ENCODE assay signal across 9 cellular contexts in the genomic region with DNA sequence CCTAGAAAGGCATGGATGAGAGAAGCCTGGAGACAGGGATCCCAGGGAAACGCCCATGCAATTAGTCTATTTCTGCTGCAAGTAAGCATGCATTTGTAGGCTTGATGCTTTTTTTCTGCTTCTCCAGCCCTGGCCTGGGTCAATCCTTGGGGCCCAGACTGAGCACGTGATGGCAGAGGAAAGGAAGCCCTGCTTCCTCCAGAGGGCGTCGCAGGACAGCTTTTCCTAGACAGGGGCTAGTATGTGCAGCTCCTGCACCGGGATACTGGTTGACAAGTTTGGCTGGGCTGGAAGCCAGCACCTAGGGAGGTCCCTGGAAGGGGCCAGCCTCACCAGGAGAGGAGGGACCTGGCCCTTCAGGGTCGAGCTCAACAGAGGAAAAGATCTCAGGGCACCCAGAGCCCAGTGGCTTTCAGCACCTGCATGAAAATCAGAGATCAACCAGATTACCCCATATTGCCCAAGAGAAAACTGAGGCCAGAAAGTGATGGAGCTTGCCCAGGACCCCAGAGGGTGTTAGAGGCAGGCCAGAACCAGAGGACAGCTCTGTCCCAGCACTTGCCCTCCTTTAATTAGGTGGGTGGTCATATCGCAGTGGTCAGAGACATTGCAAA.
DNase-seq lines count a peak whose midpoint lies in the region; ATAC-seq and TF ChIP-seq lines count a peak whose summit lies in the region.
"Had no signal": no experiment of that assay in that cellular context is flagged by ENCODE, and none has a peak within 500 bp of the region (broad histone marks: within the 10 kb centered on the region; RNA-seq: fewer than 3 reads in every experiment).

No MANE protein-coding gene starts in this region.

- ATAC-seq in WTC11 (peak; percentile 92), omental fat pad (ENCODE audit: low FRiP score) (peak; percentile 15)

- TF ChIP-seq CTCF in WTC11 (IDR thresholded peaks at IDR 0.05), result peak; percentile 65
- TF ChIP-seq CTCF in foreskin fibroblast (IDR thresholded peaks at IDR 0.05; ENCODE audit: low read depth, low read length), result peak; percentile 74
- TF ChIP-seq CTCF in omental fat pad (IDR thresholded peaks at IDR 0.05), result no peak

- H3K36me3 Mint-ChIP-seq in WTC11, result no peaks in the 10 kb centered on the region

- POLR2A ChIA-PET in HEK293T (lab: Yijun Ruan, JAX) (no interaction called here), WTC11 (lab: Charles Lee) (interaction anchor here (0.5 to 0.6 kb wide), 2 partner anchors 107 to 1156 kb away, joined by 3 to 9 read pairs; no protein-coding TSS in a partner anchor)

- 0 out of 2 replicates have a peak, but pooled peaks cover 3% of the 10 kb centered on the region for H3K9me3 Mint-ChIP-seq in WTC11
- H3K9me3 Mint-ChIP-seq: activated B cell treated with CpG ODN at 0.5 μM for 24 hours had no signal

- no peak overlapping the region for H3K4me3 ChIP-seq in foreskin fibroblast (ENCODE audit: low read depth in 1 of 2, low read length in 2 of 2)

- H3K4me1 Mint-ChIP-seq in WTC11, result peaks cover 5% of the 10 kb centered on the region

- H3K4me3 Mint-ChIP-seq in WTC11, result no peak overlapping the region
- H3K4me3 Mint-ChIP-seq: activated B cell treated with CpG ODN at 0.5 μM for 24 hours had no signal

- DNase-seq in ELR (ENCODE audit: low read depth), result peak; percentile 81
- DNase-seq in HEK293T (ENCODE audit: extremely low spot score), result peak; percentile 81
- peak; percentile 87 for DNase-seq in NCI-H2029 (lab: John Stamatoyannopoulos, UW)
- DNase-seq in WTC11 (ENCODE audit: low spot score), result peak; percentile 89
- DNase-seq in foreskin fibroblast, result peak; percentile 50 to 85
- DNase-seq in omental fat pad (ENCODE audit: low spot score), result peak; percentile 32
- DNase-seq in mesenteric fat pad (ENCODE audit: low spot score), result no peak
- no peak for DNase-seq in GM19240 (ENCODE audit: insufficient read length, low spot score)
- DNase-seq: activated B cell treated with CpG ODN at 0.5 μM for 24 hours had no signal

- CTCF ChIA-PET in HEK293T (lab: Yijun Ruan, JAX) (interaction anchor here (0.7 to 2.1 kb wide), 8 partner anchors 8 to 1340 kb away, joined by 3 to 7 read pairs (median 4); no protein-coding TSS in a partner anchor), WTC11 (lab: Charles Lee) (interaction anchor here (0.5 to 5.2 kb wide), 25 partner anchors 13 to 1454 kb away, joined by 3 to 88 read pairs (median 4); no protein-coding TSS in a partner anchor)

- H3K27me3 Mint-ChIP-seq in WTC11 (ENCODE audit: low read depth), result peaks cover 19% of the 10 kb centered on the region

- no peak overlapping the region for H3K27ac Mint-ChIP-seq in WTC11
- H3K27ac Mint-ChIP-seq: activated B cell treated with CpG ODN at 0.5 μM for 24 hours had no signal

TF ChIP-seq in HEK293T, 16 proteins besides CTCF, POLR2A, EP300 and RAD21:
- TF ChIP-seq BHLHE40 (IDR thresholded peaks at IDR 0.05; ENCODE audit: borderline replicate concordance) (no peak), SUZ12 (IDR thresholded peaks at IDR 0.05) (no peak), CTBP1 (IDR thresholded peaks at IDR 0.05; ENCODE audit: borderline replicate concordance) (no peak), HDGF (IDR thresholded peaks at IDR 0.05; ENCODE audit: borderline replicate concordance) (no peak), LEF1 (IDR thresholded peaks at IDR 0.05; ENCODE audit: borderline replicate concordance) (no peak), SP1 (IDR thresholded peaks at IDR 0.05) (no peak), NFRKB (IDR thresholded peaks at IDR 0.05) (no peak), FOXK2 (IDR thresholded peaks at IDR 0.05) (no peak)
- TF ChIP-seq, protein P1, sequence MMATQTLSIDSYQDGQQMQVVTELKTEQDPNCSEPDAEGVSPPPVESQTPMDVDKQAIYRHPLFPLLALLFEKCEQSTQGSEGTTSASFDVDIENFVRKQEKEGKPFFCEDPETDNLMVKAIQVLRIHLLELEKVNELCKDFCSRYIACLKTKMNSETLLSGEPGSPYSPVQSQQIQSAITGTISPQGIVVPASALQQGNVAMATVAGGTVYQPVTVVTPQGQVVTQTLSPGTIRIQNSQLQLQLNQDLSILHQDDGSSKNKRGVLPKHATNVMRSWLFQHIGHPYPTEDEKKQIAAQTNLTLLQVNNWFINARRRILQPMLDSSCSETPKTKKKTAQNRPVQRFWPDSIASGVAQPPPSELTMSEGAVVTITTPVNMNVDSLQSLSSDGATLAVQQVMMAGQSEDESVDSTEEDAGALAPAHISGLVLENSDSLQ (IDR thresholded peaks at IDR 0.05), result no peak

TF ChIP-seq in WTC11, 78 proteins besides CTCF, POLR2A, EP300 and RAD21:
- TF ChIP-seq ZNF671 (CRISPR knock-in tag; IDR thresholded peaks at IDR 0.05) (no peak), SMAD4 (CRISPR knock-in tag; IDR thresholded peaks at IDR 0.05) (no peak), RORB (CRISPR knock-in tag; IDR thresholded peaks at IDR 0.05) (no peak), TCF7 (CRISPR knock-in tag; IDR thresholded peaks at IDR 0.05; ENCODE audit: low read depth) (no peak), ETV6 (CRISPR knock-in tag; IDR thresholded peaks at IDR 0.05) (peak; percentile 73; the same call in 1 of the 2 replicates), MYBL2 (CRISPR knock-in tag; IDR thresholded peaks at IDR 0.05) (no peak), NR1H2 (CRISPR knock-in tag; IDR thresholded peaks at IDR 0.05) (no peak), TEAD1 (CRISPR knock-in tag; IDR thresholded peaks at IDR 0.05) (no peak), NR2C2 (CRISPR knock-in tag; IDR thresholded peaks at IDR 0.05) (no peak), ZNF121 (CRISPR knock-in tag; IDR thresholded peaks at IDR 0.05) (no peak), GTF2I (CRISPR knock-in tag; conservative IDR thresholded peaks at IDR 0.05) (no peak), NR3C1 (CRISPR knock-in tag; conservative IDR thresholded peaks at IDR 0.05; ENCODE audit: low read depth) (no peak), FOXJ3 (CRISPR knock-in tag; IDR thresholded peaks at IDR 0.05; ENCODE audit: borderline replicate concordance) (no peak), ZNF263 (CRISPR knock-in tag; IDR thresholded peaks at IDR 0.05; ENCODE audit: low read depth) (no peak), OVOL2 (CRISPR knock-in tag; IDR thresholded peaks at IDR 0.05; ENCODE audit: borderline replicate concordance) (no peak), ESRRA (CRISPR knock-in tag; IDR thresholded peaks at IDR 0.05; ENCODE audit: borderline replicate concordance) (no peak)
- TF ChIP-seq, protein P2, sequence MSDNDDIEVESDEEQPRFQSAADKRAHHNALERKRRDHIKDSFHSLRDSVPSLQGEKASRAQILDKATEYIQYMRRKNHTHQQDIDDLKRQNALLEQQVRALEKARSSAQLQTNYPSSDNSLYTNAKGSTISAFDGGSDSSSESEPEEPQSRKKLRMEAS (CRISPR knock-in tag; IDR thresholded peaks at IDR 0.05), result peak; percentile 64
- TF ChIP-seq, protein P3, sequence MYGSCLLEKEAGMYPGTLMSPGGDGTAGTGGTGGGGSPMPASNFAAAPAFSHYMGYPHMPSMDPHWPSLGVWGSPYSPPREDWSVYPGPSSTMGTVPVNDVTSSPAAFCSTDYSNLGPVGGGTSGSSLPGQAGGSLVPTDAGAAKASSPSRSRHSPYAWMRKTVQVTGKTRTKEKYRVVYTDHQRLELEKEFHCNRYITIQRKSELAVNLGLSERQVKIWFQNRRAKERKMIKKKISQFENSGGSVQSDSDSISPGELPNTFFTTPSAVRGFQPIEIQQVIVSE (CRISPR knock-in tag; IDR thresholded peaks at IDR 0.05; ENCODE audit: borderline replicate concordance), result no peak
- TF ChIP-seq, protein P4, sequence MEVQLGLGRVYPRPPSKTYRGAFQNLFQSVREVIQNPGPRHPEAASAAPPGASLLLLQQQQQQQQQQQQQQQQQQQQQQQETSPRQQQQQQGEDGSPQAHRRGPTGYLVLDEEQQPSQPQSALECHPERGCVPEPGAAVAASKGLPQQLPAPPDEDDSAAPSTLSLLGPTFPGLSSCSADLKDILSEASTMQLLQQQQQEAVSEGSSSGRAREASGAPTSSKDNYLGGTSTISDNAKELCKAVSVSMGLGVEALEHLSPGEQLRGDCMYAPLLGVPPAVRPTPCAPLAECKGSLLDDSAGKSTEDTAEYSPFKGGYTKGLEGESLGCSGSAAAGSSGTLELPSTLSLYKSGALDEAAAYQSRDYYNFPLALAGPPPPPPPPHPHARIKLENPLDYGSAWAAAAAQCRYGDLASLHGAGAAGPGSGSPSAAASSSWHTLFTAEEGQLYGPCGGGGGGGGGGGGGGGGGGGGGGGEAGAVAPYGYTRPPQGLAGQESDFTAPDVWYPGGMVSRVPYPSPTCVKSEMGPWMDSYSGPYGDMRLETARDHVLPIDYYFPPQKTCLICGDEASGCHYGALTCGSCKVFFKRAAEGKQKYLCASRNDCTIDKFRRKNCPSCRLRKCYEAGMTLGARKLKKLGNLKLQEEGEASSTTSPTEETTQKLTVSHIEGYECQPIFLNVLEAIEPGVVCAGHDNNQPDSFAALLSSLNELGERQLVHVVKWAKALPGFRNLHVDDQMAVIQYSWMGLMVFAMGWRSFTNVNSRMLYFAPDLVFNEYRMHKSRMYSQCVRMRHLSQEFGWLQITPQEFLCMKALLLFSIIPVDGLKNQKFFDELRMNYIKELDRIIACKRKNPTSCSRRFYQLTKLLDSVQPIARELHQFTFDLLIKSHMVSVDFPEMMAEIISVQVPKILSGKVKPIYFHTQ (CRISPR knock-in tag; IDR thresholded peaks at IDR 0.05), result no peak
- TF ChIP-seq, protein P5, sequence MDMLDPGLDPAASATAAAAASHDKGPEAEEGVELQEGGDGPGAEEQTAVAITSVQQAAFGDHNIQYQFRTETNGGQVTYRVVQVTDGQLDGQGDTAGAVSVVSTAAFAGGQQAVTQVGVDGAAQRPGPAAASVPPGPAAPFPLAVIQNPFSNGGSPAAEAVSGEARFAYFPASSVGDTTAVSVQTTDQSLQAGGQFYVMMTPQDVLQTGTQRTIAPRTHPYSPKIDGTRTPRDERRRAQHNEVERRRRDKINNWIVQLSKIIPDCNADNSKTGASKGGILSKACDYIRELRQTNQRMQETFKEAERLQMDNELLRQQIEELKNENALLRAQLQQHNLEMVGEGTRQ (CRISPR knock-in tag; IDR thresholded peaks at IDR 0.05), result peak; percentile 93
- TF ChIP-seq, protein P6, sequence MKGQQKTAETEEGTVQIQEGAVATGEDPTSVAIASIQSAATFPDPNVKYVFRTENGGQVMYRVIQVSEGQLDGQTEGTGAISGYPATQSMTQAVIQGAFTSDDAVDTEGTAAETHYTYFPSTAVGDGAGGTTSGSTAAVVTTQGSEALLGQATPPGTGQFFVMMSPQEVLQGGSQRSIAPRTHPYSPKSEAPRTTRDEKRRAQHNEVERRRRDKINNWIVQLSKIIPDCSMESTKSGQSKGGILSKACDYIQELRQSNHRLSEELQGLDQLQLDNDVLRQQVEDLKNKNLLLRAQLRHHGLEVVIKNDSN (CRISPR knock-in tag; IDR thresholded peaks at IDR 0.05), result peak; percentile 93

Comparison
In these comparisons a context has a peak if more than half of its experiments do, and no peak if none do; other contexts are left out.
1. DNase-seq: peak in ELR (single experiment), HEK293T (single experiment), NCI-H2029 (single experiment), WTC11 (single experiment), foreskin fibroblast (2 of 2) and omental fat pad (single experiment); none in mesenteric fat pad (single experiment) and GM19240 (single experiment).
2. CTCF ChIP-seq: peak in WTC11 (single experiment) and foreskin fibroblast (single experiment); none in omental fat pad (0 of 3).